Comparison of ENCODE assay signal across 2 cellular contexts in genomic region chr2:85965770-85966169, GRCh38.
DNase-seq lines count a peak whose midpoint lies in the region; ATAC-seq, FAIRE-seq and TF ChIP-seq lines count a peak whose summit lies in the region.
"Not testable (repeated sequence)": the region's sequence is repeated elsewhere in the genome, so short reads cannot be mapped to it uniquely, and the experiment has no call there.

No MANE protein-coding gene starts in this region.

- not testable (repeated sequence) for DNase-seq in K562 (ENCODE audit: extremely low read depth in 1 of 4, low spot score in 3 of 4)

- POLR2A ChIA-PET in K562 (lab: Yijun Ruan, JAX), result not testable (repeated sequence)

- WGBS in K562 (ENCODE audit: insufficient coverage, low coverage, missing lambda C conversion rate), result 6% methylated on average over 1 of the region's 2 CpGs

- H2AFZ ChIP-seq in K562 (ENCODE audit: low read depth, low read length), result not testable (repeated sequence)

- H3K27me3 Mint-ChIP-seq in T-helper 1 cell treated with Interleukin-12 subunit alpha and Interleukin-12 subunit beta and Interleukin-4 antibody, amounts not matched to agents 30 μg/mL and 1 μg/mL, for 36 hours (ENCODE audit: low read depth), result peaks cover 13% of the 10 kb centered on the region

- not testable (repeated sequence) for FAIRE-seq in K562 (lab: Jason Lieb, UNC)

- H3K4me3 Mint-ChIP-seq in T-helper 1 cell treated with Interleukin-12 subunit alpha and Interleukin-12 subunit beta and Interleukin-4 antibody, amounts not matched to agents 30 μg/mL and 1 μg/mL, for 36 hours, result not testable (repeated sequence)

- TF ChIP-seq POLR2A in K562 (conservative IDR thresholded peaks at IDR 0.05), result not testable (repeated sequence)

- H3K27ac ChIP-seq in K562 (ENCODE audit: extremely low read depth, low read depth, low read length), result not testable (repeated sequence)

- in situ Hi-C loops in K562 (cut with MboI), result not testable (repeated sequence)

- not testable (repeated sequence) for ATAC-seq in K562

- H3K27me3 ChIP-seq in K562 (ENCODE audit: control insufficient read depth in 2 of 2, insufficient read depth in 2 of 2, low read length in 2 of 2), result not testable (repeated sequence)

- peaks cover 34% of the 10 kb centered on the region for H3K9me3 Mint-ChIP-seq in T-helper 1 cell treated with Interleukin-12 subunit alpha and Interleukin-12 subunit beta and Interleukin-4 antibody, amounts not matched to agents 30 μg/mL and 1 μg/mL, for 36 hours

- CTCF ChIA-PET in K562 (lab: Yijun Ruan, JAX; ENCODE audit: low intra/inter-chr PET ratio), result not testable (repeated sequence)

- not testable (repeated sequence) for H3K79me2 ChIP-seq in K562 (ENCODE audit: control insufficient read depth, insufficient read depth, low read length)

- intact Hi-C loops in K562 (cut with micrococcal nuclease), result not testable (repeated sequence)

- TF ChIP-seq CTCF in K562 (IDR thresholded peaks at IDR 0.05 in 2 of 3, conservative IDR thresholded peaks at IDR 0.05 in 1 of 3; ENCODE audit: insufficient read depth in 2 of 3, low read depth in 1 of 3, low read length in 3 of 3), result not testable (repeated sequence)

- not testable (repeated sequence) for H3K4me3 ChIP-seq in K562

- not testable (repeated sequence) for BruUV-seq in K562 (replicated peaks; lab: Mats Ljungman, UMichigan)

- not testable (repeated sequence) for TF ChIP-seq RAD21 in K562 (CRISPR knock-in tag; conservative IDR thresholded peaks at IDR 0.05 in 1 of 2, IDR thresholded peaks at IDR 0.05 in 1 of 2)

- peak overlapping the region; percentile 49 for H3K27ac Mint-ChIP-seq in T-helper 1 cell treated with Interleukin-12 subunit alpha and Interleukin-12 subunit beta and Interleukin-4 antibody, amounts not matched to agents 30 μg/mL and 1 μg/mL, for 36 hours

- not testable (repeated sequence) for H3K9me1 ChIP-seq in K562 (ENCODE audit: control insufficient read depth, insufficient read depth, low read length)

- H3K4me1 ChIP-seq in K562 (replicated peaks in 1 of 2; ENCODE audit: control insufficient read depth in 2 of 2, insufficient read depth in 2 of 2, low read length in 2 of 2), result not testable (repeated sequence)

- H3K4me1 Mint-ChIP-seq in T-helper 1 cell treated with Interleukin-12 subunit alpha and Interleukin-12 subunit beta and Interleukin-4 antibody, amounts not matched to agents 30 μg/mL and 1 μg/mL, for 36 hours (ENCODE audit: low read depth), result peaks cover 22% of the 10 kb centered on the region

- H3K9ac ChIP-seq in K562 (ENCODE audit: insufficient read depth in 1 of 2, low read depth in 2 of 2, low read length in 2 of 2), result not testable (repeated sequence)

- H3K4me2 ChIP-seq in K562 (ENCODE audit: insufficient read depth, low read length), result not testable (repeated sequence)

- H3K9me3 ChIP-seq in K562 (replicated peaks; ENCODE audit: control insufficient read depth, insufficient read depth, low read depth, low read length), result peaks cover 13% of the 10 kb centered on the region

- H4K20me1 ChIP-seq in K562 (replicated peaks; ENCODE audit: control insufficient read depth, insufficient read depth, low read length), result not testable (repeated sequence)

- not testable (repeated sequence) for TF ChIP-seq EP300 in K562 (IDR thresholded peaks at IDR 0.05; ENCODE audit: low read length)

- H3K36me3 ChIP-seq in K562 (ENCODE audit: control insufficient read depth, insufficient read depth, low read length), result not testable (repeated sequence)

- peaks cover 30% of the 10 kb centered on the region for H3K36me3 Mint-ChIP-seq in T-helper 1 cell treated with Interleukin-12 subunit alpha and Interleukin-12 subunit beta and Interleukin-4 antibody, amounts not matched to agents 30 μg/mL and 1 μg/mL, for 36 hours (ENCODE audit: low read depth)

TF ChIP-seq in K562, 482 proteins besides CTCF, POLR2A, EP300 and RAD21:
- TF ChIP-seq ZNF354B (CRISPR knock-in tag; IDR thresholded peaks at IDR 0.05) (peak; percentile 90), ZNF507 (tag; conservative IDR thresholded peaks at IDR 0.05) (peak; percentile 98), TRIM28 (IDR thresholded peaks at IDR 0.05) (0 out of 2 replicates have a peak, but pooled peaks have one; percentile 23)
TF ChIP-seq in K562: peak in this region for 3; not testable (repeated sequence) for 479.
